In genomic region chr11:15519911-15520310, GRCh38 we compare ENCODE assay signal across 25 cellular contexts.
"Had no signal": no experiment of that assay in that cellular context is flagged by ENCODE, and none has a peak within 500 bp of the region (broad histone marks: within the 10 kb centered on the region; RNA-seq: fewer than 3 reads in every experiment).

No MANE protein-coding gene starts in this region.

- H3K27me3 ChIP-seq: pancreas, right lobe of liver, tibial nerve, uterus had no signal

- H3K4me3 ChIP-seq: left ventricle myocardium inferior, lung, mucosa of descending colon, pancreas, right atrium auricular region, right lobe of liver, smooth muscle cell, tibial nerve, uterus had no signal

- H3K27ac ChIP-seq: left ventricle myocardium inferior, pancreas, right atrium auricular region, right lobe of liver, tibial nerve, uterus had no signal

- H3K9me3 Mint-ChIP-seq: type B pancreatic cell had no signal

- H3K9me3 ChIP-seq: mucosa of descending colon, pancreas, right lobe of liver had no signal

- H3K4me2 ChIP-seq: smooth muscle cell had no signal

- H3K4me3 Mint-ChIP-seq: memory B cell; naive thymus-derived CD4-positive, alpha-beta T cell; natural killer cell treated with Interleukin-12 subunit alpha and Interleukin-12 subunit beta and Interleukin-15 and Interleukin-18, amount 100 ng/mL, for 72 hours; stimulated activated memory B cell treated with anti-CD40 and anti-IgM and Interleukin-4, amounts not matched to agents 10 μg/mL and 1 μg/mL and 100 μg/mL, for 72 hours; stimulated activated naive CD8-positive, alpha-beta T cell treated with anti-CD3 and anti-CD28 coated beads, Interleukin-15, amount 100 ng/mL, for 72 hours; type B pancreatic cell had no signal

- H3K27ac Mint-ChIP-seq: memory B cell; naive thymus-derived CD4-positive, alpha-beta T cell; natural killer cell treated with Interleukin-12 subunit alpha and Interleukin-12 subunit beta and Interleukin-15 and Interleukin-18, amount 100 ng/mL, for 72 hours; progenitor cell of endocrine pancreas; stimulated activated memory B cell treated with anti-CD40 and anti-IgM and Interleukin-4, amounts not matched to agents 10 μg/mL and 1 μg/mL and 100 μg/mL, for 72 hours; type B pancreatic cell had no signal

- H3K4me1 ChIP-seq: left ventricle myocardium inferior, pancreas, right atrium auricular region, tibial nerve, uterus had no signal

- H3K36me3 ChIP-seq: left ventricle myocardium inferior, pancreas, right atrium auricular region, right lobe of liver, tibial nerve, uterus had no signal

- H3K27me3 Mint-ChIP-seq: natural killer cell treated with Interleukin-12 subunit alpha and Interleukin-12 subunit beta and Interleukin-15 and Interleukin-18, amount 100 ng/mL, for 72 hours; progenitor cell of endocrine pancreas; stimulated activated memory B cell treated with anti-CD40 and anti-IgM and Interleukin-4, amounts not matched to agents 10 μg/mL and 1 μg/mL and 100 μg/mL, for 72 hours; stimulated activated naive CD8-positive, alpha-beta T cell treated with anti-CD3 and anti-CD28 coated beads, Interleukin-15, amount 100 ng/mL, for 72 hours; type B pancreatic cell had no signal

- DNase-seq: hypothalamus; islet precursor cell; left ventricle myocardium inferior; midbrain; mucosa of descending colon; naive thymus-derived CD4-positive, alpha-beta T cell; pancreas; right lobe of liver; stimulated activated CD4-positive, alpha-beta T cell treated with anti-CD3 and anti-CD28 coated beads, Interleukin-1b, Interleukin-23, amount 100 ng/mL, for 48 hours; stimulated activated CD4-positive, alpha-beta T cell treated with anti-CD3 and anti-CD28 coated beads, Interleukin-2, amount 100 ng/mL, for 48 hours; stimulated activated CD4-positive, alpha-beta T cell treated with anti-CD3 and anti-CD28 coated beads, Interleukin-4, amount 100 ng/mL, for 4 hours; stimulated activated CD8-positive, alpha-beta memory T cell treated with anti-CD3 and anti-CD28 coated beads, Interleukin-4, amount 100 ng/mL, for 48 hours; stimulated activated naive CD4-positive, alpha-beta T cell treated with Interleukin-2 at 50 U/mL for 16 hours; stimulated activated naive CD8-positive, alpha-beta T cell treated with anti-CD3 and anti-CD28 coated beads, Interleukin-15, amount 100 ng/mL, for 72 hours; substantia nigra; uterus had no signal

- H3K4me1 Mint-ChIP-seq: memory B cell; naive thymus-derived CD4-positive, alpha-beta T cell; stimulated activated memory B cell treated with anti-CD40 and anti-IgM and Interleukin-4, amounts not matched to agents 10 μg/mL and 1 μg/mL and 100 μg/mL, for 72 hours; stimulated activated naive CD8-positive, alpha-beta T cell treated with anti-CD3 and anti-CD28 coated beads, Interleukin-15, amount 100 ng/mL, for 72 hours had no signal

- ATAC-seq: naive thymus-derived CD4-positive, alpha-beta T cell; natural killer cell treated with Interleukin-12 subunit alpha and Interleukin-12 subunit beta and Interleukin-15 and Interleukin-18, amount 100 ng/mL, for 72 hours; pancreas; stimulated activated memory B cell treated with anti-CD40 and anti-IgM and Interleukin-4, amounts not matched to agents 10 μg/mL and 1 μg/mL and 100 μg/mL, for 72 hours; stimulated activated naive CD8-positive, alpha-beta T cell treated with anti-CD3 and anti-CD28 coated beads, Interleukin-15, amount 100 ng/mL, for 72 hours had no signal

- H3K36me3 Mint-ChIP-seq: memory B cell; naive thymus-derived CD4-positive, alpha-beta T cell; stimulated activated memory B cell treated with anti-CD40 and anti-IgM and Interleukin-4, amounts not matched to agents 10 μg/mL and 1 μg/mL and 100 μg/mL, for 72 hours; type B pancreatic cell had no signal

- FAIRE-seq: pancreas had no signal
